22 cellular contexts compared by ENCODE assay signal in genomic region chr3:150912501-150912900, GRCh38. TPM values are rescaled to one million over a fixed set of nuclear protein-coding genes. Genes with fewer than 3 reads are reported as not detected.
DNase-seq lines count a peak whose midpoint lies in the region; ATAC-seq and TF ChIP-seq lines count a peak whose summit lies in the region.
"Had no signal": no experiment of that assay in that cellular context is flagged by ENCODE, and none has a peak within 500 bp of the region (broad histone marks: within the 10 kb centered on the region; RNA-seq: fewer than 3 reads in every experiment).

No MANE protein-coding gene starts in this region.

- intact Hi-C loops in CD14-positive monocyte (cut with micrococcal nuclease) = no loop called here

- in situ Hi-C loops in GM13976 (cut with MboI; ENCODE audit: low sequenced_read_pairs, unreplicated experiment) = no loop called here

- peak overlapping the region in 1 of 2 donors; percentile 65 for H3K4me3 Mint-ChIP-seq in CD14-positive monocyte
- H3K4me3 Mint-ChIP-seq: CD4-positive, CD25-positive, alpha-beta regulatory T cell had no signal

- peaks cover 20% of the 10 kb centered on the region for H3K4me1 Mint-ChIP-seq in CD14-positive monocyte
- H3K4me1 Mint-ChIP-seq: CD4-positive, CD25-positive, alpha-beta regulatory T cell had no signal

- no peaks in the 10 kb centered on the region for H3K9me3 Mint-ChIP-seq in CD14-positive monocyte

- peak overlapping the region in 6 of 7 donors; percentile 18 to 88 (median 66) for H3K27ac Mint-ChIP-seq in CD14-positive monocyte
- H3K27ac Mint-ChIP-seq: CD4-positive, CD25-positive, alpha-beta regulatory T cell had no signal

- no peaks in the 10 kb centered on the region for H3K36me3 Mint-ChIP-seq in CD14-positive monocyte
- H3K36me3 Mint-ChIP-seq: CD4-positive, CD25-positive, alpha-beta regulatory T cell had no signal

- TF ChIP-seq CTCF in CD14-positive monocyte (IDR thresholded peaks at IDR 0.05) = no peak
- no peak for TF ChIP-seq CTCF in GM13976 (IDR thresholded peaks at IDR 0.05; ENCODE audit: borderline replicate concordance, control extremely low read depth, extremely low read depth, insufficient read depth, missing control alignments)

- H3K27me3 Mint-ChIP-seq in CD14-positive monocyte (ENCODE audit: low read depth in 3 of 3) = peaks cover 1 to 2% (median 2%) of the 10 kb centered on the region in 3 donors

- DNase-seq in CD14-positive monocyte (ENCODE audit: low spot score) = no peak
- DNase-seq in hippocampal formation (lab: John Stamatoyannopoulos, UW) = no peak
- DNase-seq in stimulated activated CD8-positive, alpha-beta memory T cell treated with anti-CD3 and anti-CD28 coated beads, Interleukin-4, amount 100 ng/mL, for 48 hours = no peak
- no peak for DNase-seq in stimulated activated CD4-positive, alpha-beta T cell treated with anti-CD3 and anti-CD28 coated beads, Interleukin-2, amount 100 ng/mL, for 48 hours
- DNase-seq in GM13976 (ENCODE audit: low spot score) = no peak
- DNase-seq: activated CD4-positive, alpha-beta T cell treated with anti-CD3 and anti-CD28 coated beads, Interleukin-2, amount 50 U/mL, for 4 hours; amniotic stem cell; CD4-positive, CD25-positive, alpha-beta regulatory T cell; effector memory CD4-positive, alpha-beta T cell; esophagus squamous epithelium; left ventricle myocardium superior; NCI-H226; retina; Right ventricle myocardium superior; stimulated activated CD4-positive, alpha-beta T cell treated with anti-CD3 and anti-CD28 coated beads, Interleukin-15, amount 100 ng/mL, for 24 hours; stimulated activated naive CD4-positive, alpha-beta T cell treated with Interleukin-2 at 50 U/mL for 16 hours; tibial artery had no signal

- ATAC-seq in GM18870 (IDR thresholded peaks at IDR 0.05; ENCODE audit: unreplicated experiment) (peak; percentile 48), GM21723 (IDR thresholded peaks at IDR 0.05; ENCODE audit: unreplicated experiment) (peak; percentile 69), HG03565 (IDR thresholded peaks at IDR 0.05; ENCODE audit: unreplicated experiment) (peak; percentile 79)
- ATAC-seq: A549, HCT116 had no signal

RNA-seq across cellular contexts. Expression of gene MINDY4B, which starts 7.3 kb away (rescaled TPM):
- not detected for polyA plus RNA-seq in CD14-positive monocyte
- polyA plus RNA-seq: A549; CD4-positive, CD25-positive, alpha-beta regulatory T cell had no signal
